ENCODE assay signal across 16 cellular contexts in genomic region chr17:42411905-42412679, GRCh38. TPM values are rescaled to one million over a fixed set of nuclear protein-coding genes. Genes with fewer than 3 reads are reported as not detected.
DNase-seq lines count a peak whose midpoint lies in the region; ATAC-seq and TF ChIP-seq lines count a peak whose summit lies in the region.
"Had no signal": no experiment of that assay in that cellular context is flagged by ENCODE, and none has a peak within 500 bp of the region (broad histone marks: within the 10 kb centered on the region; RNA-seq: fewer than 3 reads in every experiment).

No MANE protein-coding gene starts in this region.

- H3K4me3 ChIP-seq in heart right ventricle, result peak overlapping the region in 4 of 10 donors; percentile 0 to 28 (median 12)
- H3K4me3 ChIP-seq in skeletal muscle satellite cell (ENCODE audit: low read length), result peak overlapping the region; percentile 16
- no peak overlapping the region for H3K4me3 ChIP-seq in HAP-1
- H3K4me3 ChIP-seq: SJCRH30 had no signal

- no peak for DNase-seq in stimulated activated naive CD8-positive, alpha-beta T cell treated with anti-CD3 and anti-CD28 coated beads, Interleukin-15, Interleukin-2, amounts not matched to agents 100 U/mL and 50 U/mL, for 24 hours
- DNase-seq in heart right ventricle (no peak), HAP-1 (ENCODE audit: low spot score in 2 of 2) (no peak), hypothalamus (lab: John Stamatoyannopoulos, UW) (no peak)
- no peak for DNase-seq in activated naive CD4-positive, alpha-beta T cell treated with anti-CD3 and anti-CD28 coated beads, Interleukin-2, amount 50 U/mL, for 72 hours (ENCODE audit: low spot score in 2 of 2)
- DNase-seq: ACHN; activated CD4-positive, alpha-beta T cell treated with anti-CD3 and anti-CD28 coated beads, Interleukin-2, amount 10 ng/mL, durations not matched to agents 7 days and 5 days; amygdala; GDM1; NK-92 treated with Interleukin-12 subunit alpha and Interleukin-12 subunit beta, amount 100 ng/mL, for 24 hours; nucleus accumbens; SJCRH30 had no signal

- in situ Hi-C loops in HAP-1 (cut with MboI; ENCODE audit: low sequenced_read_pairs), result no loop called here

- ATAC-seq in stimulated activated naive CD8-positive, alpha-beta T cell treated with anti-CD3 and anti-CD28 coated beads, Interleukin-15, Interleukin-2, amounts not matched to agents 100 U/mL and 50 U/mL, for 24 hours, result no peak
- no peak for ATAC-seq in heart right ventricle
- ATAC-seq in HG03460 (IDR thresholded peaks at IDR 0.05; ENCODE audit: unreplicated experiment), result no peak
- ATAC-seq in activated naive CD4-positive, alpha-beta T cell treated with anti-CD3 and anti-CD28 coated beads, Interleukin-2, amount 50 U/mL, for 72 hours, result no peak

- H3K9ac ChIP-seq in skeletal muscle satellite cell (ENCODE audit: low read depth, low read length), result peak overlapping the region; percentile 49

- H3K27me3 ChIP-seq in heart right ventricle (no peaks in the 10 kb centered on the region), skeletal muscle satellite cell (ENCODE audit: control insufficient read depth, insufficient read depth, low read length) (no peaks in the 10 kb centered on the region), HAP-1 (ENCODE audit: low read depth) (no peaks in the 10 kb centered on the region)
- H3K27me3 ChIP-seq: SJCRH30 had no signal

- H3K36me3 ChIP-seq in heart right ventricle (peaks cover 0 to 7% (median 0%) of the 10 kb centered on the region in 9 donors), skeletal muscle satellite cell (ENCODE audit: insufficient read depth, low read length) (peaks cover 41% of the 10 kb centered on the region), HAP-1 (replicated peaks) (no peaks in the 10 kb centered on the region)

- H3K9me3 ChIP-seq in heart right ventricle (no peaks in the 10 kb centered on the region), skeletal muscle satellite cell (replicated peaks; ENCODE audit: low read length) (no peaks in the 10 kb centered on the region), HAP-1 (no peaks in the 10 kb centered on the region)
- H3K9me3 ChIP-seq: SJCRH30 had no signal

- H3K4me1 ChIP-seq in heart right ventricle (peaks cover 49 to 100% (median 95%) of the 10 kb centered on the region in 9 donors), skeletal muscle satellite cell (ENCODE audit: control insufficient read depth, insufficient read depth, low read length) (peaks cover 83% of the 10 kb centered on the region), HAP-1 (no peaks in the 10 kb centered on the region)

- H3K4me2 ChIP-seq in skeletal muscle satellite cell (ENCODE audit: low read length), result peak overlapping the region; percentile 61

- TF ChIP-seq CTCF in heart right ventricle (IDR thresholded peaks at IDR 0.05), result no peak

- no peaks in the 10 kb centered on the region for H3K9me3 Mint-ChIP-seq in stimulated activated naive CD8-positive, alpha-beta T cell treated with anti-CD3 and anti-CD28 coated beads, Interleukin-15, Interleukin-2, amounts not matched to agents 100 ng/mL and 50 ng/mL, for 24 hours
- no peaks in the 10 kb centered on the region for H3K9me3 Mint-ChIP-seq in activated naive CD4-positive, alpha-beta T cell treated with anti-CD3 and anti-CD28 coated beads, Interleukin-2, amount 50 U/mL, for 72 hours
- H3K9me3 Mint-ChIP-seq: activated CD4-positive, alpha-beta T cell treated with anti-CD3 and anti-CD28 coated beads, Interleukin-2, amount 10 ng/mL, durations not matched to agents 7 days and 5 days; activated T-helper 1 cell treated with anti-CD3 and anti-CD28 coated beads, Interleukin-12 subunit alpha, Interleukin-12 subunit beta, Interleukin-2, Interleukin-4 antibody, amounts not matched to agents 30 ng/mL and 10 ng/mL and 1 ng/mL, durations not matched to agents 14 hours and 24 hours and 36 hours had no signal

- H3K27me3 Mint-ChIP-seq in stimulated activated naive CD8-positive, alpha-beta T cell treated with anti-CD3 and anti-CD28 coated beads, Interleukin-15, Interleukin-2, amounts not matched to agents 100 ng/mL and 50 ng/mL, for 24 hours, result no peaks in the 10 kb centered on the region
- H3K27me3 Mint-ChIP-seq: activated CD4-positive, alpha-beta T cell treated with anti-CD3 and anti-CD28 coated beads, Interleukin-2, amount 10 ng/mL, durations not matched to agents 7 days and 5 days had no signal

- H3K4me1 Mint-ChIP-seq in stimulated activated naive CD8-positive, alpha-beta T cell treated with anti-CD3 and anti-CD28 coated beads, Interleukin-15, Interleukin-2, amounts not matched to agents 100 ng/mL and 50 ng/mL, for 24 hours (ENCODE audit: low read depth), result peaks cover 20% of the 10 kb centered on the region

- 56 to 67% methylated on average over 11 of the region's 11 CpGs for WGBS in heart right ventricle, 2 donors

- peak overlapping the region; percentile 51 for H3K27ac Mint-ChIP-seq in stimulated activated naive CD8-positive, alpha-beta T cell treated with anti-CD3 and anti-CD28 coated beads, Interleukin-15, Interleukin-2, amounts not matched to agents 100 ng/mL and 50 ng/mL, for 24 hours
- H3K27ac Mint-ChIP-seq in activated naive CD4-positive, alpha-beta T cell treated with anti-CD3 and anti-CD28 coated beads, Interleukin-2, amount 50 U/mL, for 72 hours, result no peak overlapping the region
- H3K27ac Mint-ChIP-seq: activated CD4-positive, alpha-beta T cell treated with anti-CD3 and anti-CD28 coated beads, Interleukin-2, amount 10 ng/mL, durations not matched to agents 7 days and 5 days; activated T-helper 1 cell treated with anti-CD3 and anti-CD28 coated beads, Interleukin-12 subunit alpha, Interleukin-12 subunit beta, Interleukin-2, Interleukin-4 antibody, amounts not matched to agents 30 ng/mL and 10 ng/mL and 1 ng/mL, durations not matched to agents 14 hours and 24 hours and 36 hours had no signal

- H3K27ac ChIP-seq in heart right ventricle, result peak overlapping the region; percentile 21 to 100 (median 84)
- H3K27ac ChIP-seq: SJCRH30 had no signal

- no peak overlapping the region for H3K4me3 Mint-ChIP-seq in stimulated activated naive CD8-positive, alpha-beta T cell treated with anti-CD3 and anti-CD28 coated beads, Interleukin-15, Interleukin-2, amounts not matched to agents 100 ng/mL and 50 ng/mL, for 24 hours
- H3K4me3 Mint-ChIP-seq: activated CD4-positive, alpha-beta T cell treated with anti-CD3 and anti-CD28 coated beads, Interleukin-2, amount 10 ng/mL, durations not matched to agents 7 days and 5 days; activated T-helper 1 cell treated with anti-CD3 and anti-CD28 coated beads, Interleukin-12 subunit alpha, Interleukin-12 subunit beta, Interleukin-2, Interleukin-4 antibody, amounts not matched to agents 30 ng/mL and 10 ng/mL and 1 ng/mL, durations not matched to agents 14 hours and 24 hours and 36 hours had no signal

- H3K36me3 Mint-ChIP-seq in stimulated activated naive CD8-positive, alpha-beta T cell treated with anti-CD3 and anti-CD28 coated beads, Interleukin-15, Interleukin-2, amounts not matched to agents 100 ng/mL and 50 ng/mL, for 24 hours (ENCODE audit: low read depth), result no peaks in the 10 kb centered on the region
- no peaks in the 10 kb centered on the region for H3K36me3 Mint-ChIP-seq in activated naive CD4-positive, alpha-beta T cell treated with anti-CD3 and anti-CD28 coated beads, Interleukin-2, amount 50 U/mL, for 72 hours

- intact Hi-C loops in heart right ventricle (cut with DNase I), result no loop called here

RNA-seq across cellular contexts. Expression of gene CAVIN1, which starts 11.0 kb away (rescaled TPM):
- 100 to 1,000 TPM; 176 to 300 (median 241) TPM for total RNA-seq in heart right ventricle
- 100 to 1,000 TPM; 131 to 198 TPM for polyA plus RNA-seq in heart right ventricle
- 663 and 678 TPM in 2 replicates for total RNA-seq in skeletal muscle satellite cell (2012; rRNA removed)
- 1 to 10 TPM in 1 of 2 donors, under 1 TPM in 1; 0.11 to 9.4 TPM for total RNA-seq in activated naive CD4-positive, alpha-beta T cell treated with anti-CD3 and anti-CD28 coated beads, Interleukin-2, amount 50 U/mL, for 72 hours

RNA-seq across cellular contexts. Expression of gene STAT3, which starts 23.9 kb away (rescaled TPM):
- total RNA-seq in heart right ventricle, result 100 to 1,000 TPM in 8 of 10 donors, 10 to 100 TPM in 2; 87.2 to 398 (median 115) TPM
- polyA plus RNA-seq in heart right ventricle, result 10 to 100 TPM; 33.9 to 61.7 TPM
- 67.7 and 76.2 TPM in 2 replicates for total RNA-seq in skeletal muscle satellite cell (2012; rRNA removed)
- 100 to 1,000 TPM; 189 to 505 TPM for total RNA-seq in activated naive CD4-positive, alpha-beta T cell treated with anti-CD3 and anti-CD28 coated beads, Interleukin-2, amount 50 U/mL, for 72 hours

RNA-seq across cellular contexts. Expression of gene ATP6V0A1, which starts 46.6 kb away (rescaled TPM):
- total RNA-seq in heart right ventricle, result 10 to 100 TPM; 28.1 to 48.5 (median 32.6) TPM
- 10 to 100 TPM; 35.2 to 35.6 TPM for polyA plus RNA-seq in heart right ventricle
- total RNA-seq in skeletal muscle satellite cell (2012; rRNA removed), result 31.2 and 43.6 TPM in 2 replicates
- total RNA-seq in activated naive CD4-positive, alpha-beta T cell treated with anti-CD3 and anti-CD28 coated beads, Interleukin-2, amount 50 U/mL, for 72 hours, result 10 to 100 TPM; 14.9 to 25.5 TPM

Comparison
In these comparisons a context has a peak if more than half of its experiments do, and no peak if none do; other contexts are left out.
1. RNA of gene CAVIN1, which starts 11.0 kb away (total RNA-seq): 176 to 300 TPM in heart right ventricle; 0.11 to 9.4 TPM in activated naive CD4-positive, alpha-beta T cell treated with anti-CD3 and anti-CD28 coated beads, Interleukin-2, amount 50 U/mL, for 72 hours; every median in the first group is over 10 times any median in the second.